In genomic region chr21:33549848-33550771, GRCh38 we compare ENCODE assay signal across 1 cellular context.
TF ChIP-seq lines count a peak whose summit lies in the region.

No MANE protein-coding gene starts in this region.

TF ChIP-seq in K562, 482 proteins besides CTCF, POLR2A, EP300 and RAD21:
- TF ChIP-seq ZNF695 (CRISPR knock-in tag; IDR thresholded peaks at IDR 0.05) (no peak), NR2C2 (CRISPR knock-in tag; IDR thresholded peaks at IDR 0.05) (no peak), NR2C2 (tag; IDR thresholded peaks at IDR 0.05) (no peak), SUPT5H (IDR thresholded peaks at IDR 0.05) (0 out of 2 replicates have a peak, but pooled peaks have one; percentile 3), MTA3 (IDR thresholded peaks at IDR 0.05; ENCODE audit: borderline replicate concordance) (0 out of 2 replicates have a peak, but pooled peaks have one; percentile 18), ZNF12 (CRISPR knock-in tag; IDR thresholded peaks at IDR 0.05) (no peak), NONO (IDR thresholded peaks at IDR 0.05; ENCODE audit: low read depth in 2 of 2, low read length in 1 of 2) (no peak), ZNF133 (CRISPR knock-in tag; IDR thresholded peaks at IDR 0.05) (no peak), ZC3H4 (CRISPR knock-in tag; IDR thresholded peaks at IDR 0.05; ENCODE audit: borderline replicate concordance) (0 out of 2 replicates have a peak, but pooled peaks have one; percentile 40), POLR2AphosphoS5 (IDR thresholded peaks at IDR 0.05; ENCODE audit: control insufficient read depth, insufficient read depth, low read depth, low read length) (peak; percentile 54; the same call in 1 of the 2 replicates)
- TF ChIP-seq, protein P1, sequence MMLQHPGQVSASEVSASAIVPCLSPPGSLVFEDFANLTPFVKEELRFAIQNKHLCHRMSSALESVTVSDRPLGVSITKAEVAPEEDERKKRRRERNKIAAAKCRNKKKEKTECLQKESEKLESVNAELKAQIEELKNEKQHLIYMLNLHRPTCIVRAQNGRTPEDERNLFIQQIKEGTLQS (IDR thresholded peaks at IDR 0.05), result no peak
- TF ChIP-seq, protein P1 (CRISPR knock-in tag; conservative IDR thresholded peaks at IDR 0.05), result 0 out of 2 replicates have a peak, but pooled peaks have one; percentile 44
TF ChIP-seq in K562: peak in this region for 5.
